10 cellular contexts compared by ENCODE assay signal in genomic region chr11:119432484-119433368, GRCh38. TPM values are rescaled to one million over a fixed set of nuclear protein-coding genes. Genes with fewer than 3 reads are reported as not detected.
DNase-seq lines count a peak whose midpoint lies in the region; TF ChIP-seq lines count a peak whose summit lies in the region.
"Had no signal": no experiment of that assay in that cellular context is flagged by ENCODE, and none has a peak within 500 bp of the region (broad histone marks: within the 10 kb centered on the region; RNA-seq: fewer than 3 reads in every experiment).

No MANE protein-coding gene starts in this region.

- no peak overlapping the region for H3K27ac ChIP-seq in OCI-LY7 (ENCODE audit: low read depth, low read length, poor library complexity, severe bottlenecking)

- H3K4me1 ChIP-seq in OCI-LY7 (ENCODE audit: insufficient read depth, low read length, poor library complexity, severe bottlenecking) (peaks cover 12% of the 10 kb centered on the region), Caco-2 (no peaks in the 10 kb centered on the region)

- H3K9me3 Mint-ChIP-seq in Caco-2 (ENCODE audit: unreplicated experiment), result no peaks in the 10 kb centered on the region

- H3K4me3 ChIP-seq in AG04449 (ENCODE audit: low read depth, low read length) (peak overlapping the region; percentile 48), OCI-LY7 (ENCODE audit: low read depth, low read length, poor library complexity, severe bottlenecking) (no peak overlapping the region), Caco-2 (ENCODE audit: low read depth, low read length) (no peak overlapping the region)

- H2AFZ ChIP-seq in OCI-LY7 (ENCODE audit: low read length), result no peak overlapping the region

- DNase-seq in AG04449 (ENCODE audit: low read depth, low spot score) (no peak), NAMALWA (ENCODE audit: low spot score) (peak; percentile 16), dedifferentiated amniotic fluid mesenchymal stem cell (ENCODE audit: extremely low spot score) (peak; percentile 40), myocyte (ENCODE audit: low read depth) (peak; percentile 88), OCI-LY7 (ENCODE audit: low spot score) (no peak), activated gamma-delta T cell treated with Interleukin-2 at 50 U/mL for 16 hours (no peak), Caco-2 (no peak)
- DNase-seq in stimulated activated CD4-positive, alpha-beta T cell treated with anti-CD3 and anti-CD28 coated beads, Interleukin-4, amount 100 ng/mL, for 1 hour, result no peak
- DNase-seq: activated CD8-positive, alpha-beta memory T cell treated with anti-CD3 and anti-CD28 coated beads for 24 hours; NCI-H2227 treated with DMSO at 0.1 percent for 48 hours had no signal

- POLR2A ChIA-PET in AG04449 (lab: Yijun Ruan, JAX) (interaction anchor here (0.6 to 2.4 kb wide), 8 partner anchors 9 to 92 kb away, joined by 3 to 38 read pairs (median 4); partner anchors contain the start of genes C1QTNF5 and THY1), OCI-LY7 (lab: Charles Lee) (interaction anchor here (0.6 to 0.9 kb wide), 4 partner anchors 8 to 34 kb away, joined by 3 read pairs; no protein-coding TSS in a partner anchor), Caco-2 (lab: Charles Lee) (interaction anchor here (0.6 kb wide), 1 partner anchor 542 kb away, joined by 5 read pairs; no protein-coding TSS in a partner anchor)

- H3K4me2 ChIP-seq in OCI-LY7 (ENCODE audit: low read length), result no peak overlapping the region

- H3K9me2 ChIP-seq in OCI-LY7 (ENCODE audit: insufficient read depth, low read length), result no peaks in the 10 kb centered on the region

- BruUV-seq in OCI-LY7 (replicated peaks; lab: Mats Ljungman, UMichigan), result no TSS peak
- no TSS peak for BruUV-seq in Caco-2 (replicated peaks; lab: Mats Ljungman, UMichigan)

- intact Hi-C loops in OCI-LY7 (cut with micrococcal nuclease; ENCODE audit: unreplicated experiment), result no loop called here
- intact Hi-C loops in Caco-2 (cut with micrococcal nuclease; ENCODE audit: unreplicated experiment), result loop anchor here (5.0 kb wide), 1 partner anchor 40 kb away; no protein-coding TSS in a partner anchor

- H3K4me1 Mint-ChIP-seq in Caco-2 (ENCODE audit: low read depth, unreplicated experiment), result no peaks in the 10 kb centered on the region

- H3K79me2 ChIP-seq in OCI-LY7 (ENCODE audit: insufficient read depth, low read depth, low read length), result no peaks in the 10 kb centered on the region

- no peak overlapping the region for H3K27ac Mint-ChIP-seq in Caco-2 (ENCODE audit: unreplicated experiment)

- TF ChIP-seq CTCF in AG04449 (IDR thresholded peaks at IDR 0.05; ENCODE audit: insufficient read depth, low read length, missing control alignments) (no peak), OCI-LY7 (conservative IDR thresholded peaks at IDR 0.05; ENCODE audit: low read length) (no peak), Caco-2 (IDR thresholded peaks at IDR 0.05; ENCODE audit: insufficient read depth in 1 of 2, low read depth in 1 of 2, low read length in 1 of 2, severe bottlenecking in 1 of 2, unreplicated experiment in 1 of 2) (no peak)

- no peaks in the 10 kb centered on the region for H4K20me1 ChIP-seq in OCI-LY7 (ENCODE audit: insufficient read depth, low read length)

- CTCF ChIA-PET in AG04449 (lab: Yijun Ruan, JAX), result interaction anchor here (0.9 to 4.0 kb wide), 11 partner anchors 9 to 676 kb away, joined by 3 to 18 read pairs (median 5); partner anchors contain the start of genes C1QTNF5 and THY1
- CTCF ChIA-PET in OCI-LY7 (lab: Charles Lee; ENCODE audit: unreplicated experiment), result interaction anchor here (0.6 kb wide), 1 partner anchor 204 kb away, joined by 3 read pairs; no protein-coding TSS in a partner anchor
- CTCF ChIA-PET in Caco-2 (lab: Charles Lee), result interaction anchor here (0.6 to 1.6 kb wide), 5 partner anchors 22 to 280 kb away, joined by 3 to 13 read pairs (median 5); no protein-coding TSS in a partner anchor

- no peaks in the 10 kb centered on the region; the same call in 1 of the 2 replicates for H3K9me3 ChIP-seq in OCI-LY7 (ENCODE audit: low read length)
- H3K9me3 ChIP-seq in Caco-2, result no peaks in the 10 kb centered on the region; the same call in 1 of the 2 replicates

- no peak overlapping the region for H3K4me3 Mint-ChIP-seq in Caco-2 (ENCODE audit: unreplicated experiment)

- H3K27me3 Mint-ChIP-seq in Caco-2 (ENCODE audit: insufficient read depth, unreplicated experiment), result peaks cover 15% of the 10 kb centered on the region

- no peaks in the 10 kb centered on the region for H3K27me3 ChIP-seq in Caco-2 (replicated peaks; ENCODE audit: control insufficient read depth, insufficient read depth, low read length)

- peaks cover 6% of the 10 kb centered on the region for H3K36me3 Mint-ChIP-seq in Caco-2 (ENCODE audit: insufficient read depth, unreplicated experiment)

- H3K36me3 ChIP-seq in OCI-LY7 (ENCODE audit: insufficient read depth, low read length) (no peaks in the 10 kb centered on the region), Caco-2 (ENCODE audit: control insufficient read depth, insufficient read depth, low read length) (no peaks in the 10 kb centered on the region)

RNA-seq across cellular contexts. Expression of gene THY1, which starts 9.8 kb away (rescaled TPM):
- total RNA-seq in myocyte (107 and 112 TPM in 2 replicates), OCI-LY7 (2022) (not detected in 2 replicates), Caco-2 (2022) (not detected in 2 replicates)
- 282 TPM for polyA plus RNA-seq in myocyte (2012)
- not detected in 2 replicates for total RNA-seq in OCI-LY7 (2014; rRNA removed; shearing (Covaris generic))

RNA-seq across cellular contexts. Expression of gene USP2, which starts 51.2 kb away (rescaled TPM):
- total RNA-seq in myocyte, result 10.0 and 18.4 TPM in 2 replicates
- 19.2 TPM for polyA plus RNA-seq in myocyte (2012)
- total RNA-seq in OCI-LY7 (2014; rRNA removed; shearing (Covaris generic)), result 4.3 and 10.6 TPM in 2 replicates
- total RNA-seq in OCI-LY7 (2022), result 20.6 and 24.5 TPM in 2 replicates
- total RNA-seq in Caco-2 (2022), result 13.9 and 14.4 TPM in 2 replicates

Comparison
In these comparisons a context has a peak if more than half of its experiments do, and no peak if none do; other contexts are left out.
1. DNase-seq: peak in NAMALWA (single experiment), dedifferentiated amniotic fluid mesenchymal stem cell (single experiment) and myocyte (single experiment); none in AG04449 (single experiment), OCI-LY7 (single experiment), activated gamma-delta T cell treated with Interleukin-2 at 50 U/mL for 16 hours (single experiment), stimulated activated CD4-positive, alpha-beta T cell treated with anti-CD3 and anti-CD28 coated beads, Interleukin-4, amount 100 ng/mL, for 1 hour (single experiment) and Caco-2 (0 of 2).
2. RNA of gene THY1, which starts 9.8 kb away (total RNA-seq): 107 to 112 TPM in myocyte; not detected in OCI-LY7 and not detected in Caco-2; every median in the first group is over 100 times any median in the second.